In genomic region chr3:188439080-188439479, GRCh38 we compare ENCODE assay signal across 8 cellular contexts.
DNase-seq lines count a peak whose midpoint lies in the region; ATAC-seq and TF ChIP-seq lines count a peak whose summit lies in the region.

No MANE protein-coding gene starts in this region.

- intact Hi-C loops in Caco-2 (cut with micrococcal nuclease; ENCODE audit: unreplicated experiment) = no loop called here

- no peaks in the 10 kb centered on the region for H3K4me1 ChIP-seq in Caco-2

- no peaks in the 10 kb centered on the region for H3K27me3 ChIP-seq in Caco-2 (replicated peaks; ENCODE audit: control insufficient read depth, insufficient read depth, low read length)

- H3K4me1 Mint-ChIP-seq in WTC11 = peaks cover 40% of the 10 kb centered on the region
- H3K4me1 Mint-ChIP-seq in Caco-2 (ENCODE audit: low read depth, unreplicated experiment) = peaks cover 18% of the 10 kb centered on the region

- H3K27me3 Mint-ChIP-seq in WTC11 (ENCODE audit: low read depth) (no peaks in the 10 kb centered on the region), Caco-2 (ENCODE audit: insufficient read depth, unreplicated experiment) (no peaks in the 10 kb centered on the region)

- CTCF ChIA-PET in WTC11 (lab: Charles Lee) = no interaction called here
- CTCF ChIA-PET in Caco-2 (lab: Charles Lee) = no interaction called here

- ATAC-seq in HG03196 (IDR thresholded peaks at IDR 0.05; ENCODE audit: unreplicated experiment) = peak; percentile 94
- no peak for ATAC-seq in WTC11
- peak; percentile 52 for ATAC-seq in left lobe of liver

- TF ChIP-seq CTCF in WTC11 (IDR thresholded peaks at IDR 0.05) = no peak
- no peak for TF ChIP-seq CTCF in Caco-2 (IDR thresholded peaks at IDR 0.05; ENCODE audit: insufficient read depth in 1 of 2, low read depth in 1 of 2, low read length in 1 of 2, severe bottlenecking in 1 of 2, unreplicated experiment in 1 of 2)

- no peaks in the 10 kb centered on the region for H3K9me3 ChIP-seq in Caco-2

- POLR2A ChIA-PET in WTC11 (lab: Charles Lee) (no interaction called here), Caco-2 (lab: Charles Lee) (no interaction called here)

- H3K4me3 Mint-ChIP-seq in WTC11 (no peak overlapping the region), Caco-2 (ENCODE audit: unreplicated experiment) (no peak overlapping the region)

- H3K4me3 ChIP-seq in Caco-2 (ENCODE audit: low read depth, low read length) = no peak overlapping the region

- H3K27ac Mint-ChIP-seq in WTC11 = peak overlapping the region; percentile 49; the same call in 1 of the 2 replicates
- H3K27ac Mint-ChIP-seq in Caco-2 (ENCODE audit: unreplicated experiment) = no peak overlapping the region

- H3K9me3 Mint-ChIP-seq in WTC11 (no peaks in the 10 kb centered on the region), Caco-2 (ENCODE audit: unreplicated experiment) (no peaks in the 10 kb centered on the region)

- no peaks in the 10 kb centered on the region; the same call in 1 of the 2 replicates for H3K36me3 ChIP-seq in Caco-2 (ENCODE audit: control insufficient read depth, insufficient read depth, low read length)

- DNase-seq in stimulated activated CD8-positive, alpha-beta memory T cell treated with anti-CD3 and anti-CD28 coated beads, Interleukin-12 subunit alpha, Interleukin-12 subunit beta, amount 100 ng/mL, for 4 hours (ENCODE audit: low read depth) = peak; percentile 15
- no peak for DNase-seq in stimulated activated CD8-positive, alpha-beta memory T cell treated with anti-CD3 and anti-CD28 coated beads, Interleukin-4, amount 100 ng/mL, for 48 hours
- DNase-seq in WTC11 (ENCODE audit: low spot score) (no peak), left lobe of liver (ENCODE audit: low spot score) (no peak), Caco-2 (no peak), SHP77 treated with DMSO at 0.1 percent for 48 hours (lab: John Stamatoyannopoulos, UW) (no peak), islet precursor cell (no peak)

- H3K36me3 Mint-ChIP-seq in WTC11 (no peaks in the 10 kb centered on the region), Caco-2 (ENCODE audit: insufficient read depth, unreplicated experiment) (peaks cover 14% of the 10 kb centered on the region)

- BruUV-seq in Caco-2 (replicated peaks; lab: Mats Ljungman, UMichigan) = no TSS peak

TF ChIP-seq in WTC11, 78 proteins besides CTCF, POLR2A, EP300 and RAD21:
- TF ChIP-seq, protein P1, sequence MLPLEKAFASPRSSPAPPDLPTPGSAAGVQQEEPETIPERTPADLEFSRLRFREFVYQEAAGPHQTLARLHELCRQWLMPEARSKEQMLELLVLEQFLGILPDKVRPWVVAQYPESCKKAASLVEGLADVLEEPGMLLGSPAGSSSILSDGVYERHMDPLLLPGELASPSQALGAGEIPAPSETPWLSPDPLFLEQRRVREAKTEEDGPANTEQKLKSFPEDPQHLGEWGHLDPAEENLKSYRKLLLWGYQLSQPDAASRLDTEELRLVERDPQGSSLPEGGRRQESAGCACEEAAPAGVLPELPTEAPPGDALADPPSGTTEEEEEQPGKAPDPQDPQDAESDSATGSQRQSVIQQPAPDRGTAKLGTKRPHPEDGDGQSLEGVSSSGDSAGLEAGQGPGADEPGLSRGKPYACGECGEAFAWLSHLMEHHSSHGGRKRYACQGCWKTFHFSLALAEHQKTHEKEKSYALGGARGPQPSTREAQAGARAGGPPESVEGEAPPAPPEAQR (CRISPR knock-in tag; IDR thresholded peaks at IDR 0.05) = no peak
- no peak for TF ChIP-seq JAZF1 (CRISPR knock-in tag; IDR thresholded peaks at IDR 0.05)
- no peak for TF ChIP-seq MXD4 (CRISPR knock-in tag; IDR thresholded peaks at IDR 0.05; ENCODE audit: borderline replicate concordance)
- no peak for TF ChIP-seq PRRX2 (CRISPR knock-in tag; IDR thresholded peaks at IDR 0.05)
- no peak for TF ChIP-seq FOXP1 (CRISPR knock-in tag; IDR thresholded peaks at IDR 0.05; ENCODE audit: borderline replicate concordance)
- no peak for TF ChIP-seq OVOL2 (CRISPR knock-in tag; IDR thresholded peaks at IDR 0.05; ENCODE audit: borderline replicate concordance)
- TF ChIP-seq ETV6 (CRISPR knock-in tag; IDR thresholded peaks at IDR 0.05) = no peak
- TF ChIP-seq GABPB1 (CRISPR knock-in tag; IDR thresholded peaks at IDR 0.05) = no peak
- TF ChIP-seq RELA (CRISPR knock-in tag; IDR thresholded peaks at IDR 0.05; ENCODE audit: borderline replicate concordance) = no peak
- TF ChIP-seq ZNF138 (CRISPR knock-in tag; conservative IDR thresholded peaks at IDR 0.05) = no peak
